In the genomic region with DNA sequence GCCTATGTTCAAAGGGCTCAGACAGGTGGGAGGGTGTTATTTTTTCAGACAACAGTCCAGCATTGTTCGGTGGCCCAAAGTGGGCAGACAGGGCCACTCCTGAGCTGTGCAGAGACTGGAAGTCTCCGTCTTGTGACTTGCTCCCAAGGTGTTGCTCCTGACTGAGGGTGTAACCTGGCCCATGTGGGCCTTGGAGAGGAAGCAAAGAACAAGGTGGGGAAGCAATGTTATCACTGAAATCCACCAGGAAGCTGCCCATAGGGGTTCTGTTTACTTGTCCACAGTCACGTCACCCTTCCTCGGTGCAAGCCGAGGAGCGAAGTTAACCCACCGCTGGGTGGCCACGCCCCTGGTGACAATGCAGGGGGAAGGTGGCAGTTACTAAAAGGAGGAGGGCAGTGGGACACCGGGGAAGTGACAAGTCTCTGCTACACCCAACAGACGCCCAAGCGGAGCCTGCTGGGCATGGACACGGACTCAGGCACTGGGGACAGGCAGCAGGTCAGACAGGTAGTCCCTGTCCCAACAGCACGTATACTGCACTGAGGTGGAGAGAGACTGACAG, we compare ENCODE assay signal across 28 cellular contexts.
"Had no signal": no experiment of that assay in that cellular context is flagged by ENCODE, and none has a peak within 500 bp of the region (broad histone marks: within the 10 kb centered on the region; RNA-seq: fewer than 3 reads in every experiment).

No MANE protein-coding gene starts in this region.

- H3K4me1 ChIP-seq: heart left ventricle, left ventricle myocardium inferior, right atrium auricular region, right lobe of liver, tibial nerve, upper lobe of right lung had no signal

- H3K4me1 Mint-ChIP-seq: immature natural killer cell; naive thymus-derived CD4-positive, alpha-beta T cell; nephron; neural crest cell; stimulated activated memory B cell treated with anti-CD40 and anti-IgM and Interleukin-4, amounts not matched to agents 10 μg/mL and 1 μg/mL and 100 μg/mL, for 72 hours; stimulated activated naive CD8-positive, alpha-beta T cell treated with anti-CD3 and anti-CD28 coated beads, Interleukin-15, amount 100 ng/mL, for 72 hours had no signal

- H3K27ac ChIP-seq: heart left ventricle, left ventricle myocardium inferior, neutrophil, ovary, right atrium auricular region, right lobe of liver, tibial nerve, upper lobe of right lung had no signal

- H3K9me3 ChIP-seq: left ventricle myocardium inferior, mucosa of descending colon, neutrophil, ovary, right atrium auricular region, right lobe of liver, upper lobe of right lung had no signal

- H3K27ac Mint-ChIP-seq: immature natural killer cell; naive thymus-derived CD4-positive, alpha-beta T cell; nephron; progenitor cell of endocrine pancreas; stimulated activated memory B cell treated with anti-CD40 and anti-IgM and Interleukin-4, amounts not matched to agents 10 μg/mL and 1 μg/mL and 100 μg/mL, for 72 hours; stimulated activated naive CD8-positive, alpha-beta T cell treated with anti-CD3 and anti-CD28 coated beads, Interleukin-15, amount 100 ng/mL, for 72 hours had no signal

- H3K4me3 Mint-ChIP-seq: immature natural killer cell; naive thymus-derived CD4-positive, alpha-beta T cell; nephron; neural crest cell; stimulated activated memory B cell treated with anti-CD40 and anti-IgM and Interleukin-4, amounts not matched to agents 10 μg/mL and 1 μg/mL and 100 μg/mL, for 72 hours; stimulated activated naive CD8-positive, alpha-beta T cell treated with anti-CD3 and anti-CD28 coated beads, Interleukin-15, amount 100 ng/mL, for 72 hours had no signal

- DNase-seq: heart left ventricle; hypothalamus; immature natural killer cell; left ventricle myocardium inferior; mesendoderm; midbrain; mucosa of descending colon; naive thymus-derived CD4-positive, alpha-beta T cell; occipital lobe; ovary; right lobe of liver; stimulated activated CD4-positive, alpha-beta T cell treated with anti-CD3 and anti-CD28 coated beads, Interleukin-1b, Interleukin-23, amount 100 ng/mL, for 48 hours; stimulated activated CD4-positive, alpha-beta T cell treated with anti-CD3 and anti-CD28 coated beads, Interleukin-2, amount 100 ng/mL, for 48 hours; stimulated activated CD4-positive, alpha-beta T cell treated with anti-CD3 and anti-CD28 coated beads, Interleukin-4, amount 100 ng/mL, for 4 hours; stimulated activated CD8-positive, alpha-beta memory T cell treated with anti-CD3 and anti-CD28 coated beads, Interleukin-4, amount 100 ng/mL, for 48 hours; stimulated activated naive CD4-positive, alpha-beta T cell treated with Interleukin-2 at 50 U/mL for 16 hours; stimulated activated naive CD8-positive, alpha-beta T cell treated with anti-CD3 and anti-CD28 coated beads, Interleukin-15, amount 100 ng/mL, for 72 hours; substantia nigra; upper lobe of right lung had no signal

- H3K4me3 ChIP-seq: heart left ventricle, left ventricle myocardium inferior, lung, mucosa of descending colon, ovary, right atrium auricular region, right lobe of liver, smooth muscle cell, tibial nerve, upper lobe of right lung had no signal

- H3K9me3 Mint-ChIP-seq: immature natural killer cell, neural crest cell had no signal

- H3K27me3 ChIP-seq: ovary, right atrium auricular region, right lobe of liver, tibial nerve had no signal

- H3K4me2 ChIP-seq: smooth muscle cell had no signal

- H3K36me3 ChIP-seq: heart left ventricle, left ventricle myocardium inferior, neutrophil, ovary, right atrium auricular region, right lobe of liver, tibial nerve, upper lobe of right lung had no signal

- H3K36me3 Mint-ChIP-seq: immature natural killer cell; naive thymus-derived CD4-positive, alpha-beta T cell; stimulated activated memory B cell treated with anti-CD40 and anti-IgM and Interleukin-4, amounts not matched to agents 10 μg/mL and 1 μg/mL and 100 μg/mL, for 72 hours had no signal

- ATAC-seq: mucosa of descending colon; right lobe of liver; stimulated activated naive CD8-positive, alpha-beta T cell treated with anti-CD3 and anti-CD28 coated beads, Interleukin-15, amount 100 ng/mL, for 72 hours had no signal
